15 cellular contexts compared by ENCODE assay signal in genomic region chr1:215599418-215599817, GRCh38. TPM values are rescaled to one million over a fixed set of nuclear protein-coding genes. Genes with fewer than 3 reads are reported as not detected.
A peak's percentile ranks its signal among the peaks of the same experiment; 100 is the strongest.
DNase-seq lines count a peak whose midpoint lies in the region; ATAC-seq, FAIRE-seq and TF ChIP-seq lines count a peak whose summit lies in the region.
"Had no signal": no experiment of that assay in that cellular context is flagged by ENCODE, and none has a peak within 500 bp of the region (broad histone marks: within the 10 kb centered on the region; RNA-seq: fewer than 3 reads in every experiment).

No MANE protein-coding gene starts in this region.

- TF ChIP-seq CTCF in HFF-Myc (IDR thresholded peaks at IDR 0.05; ENCODE audit: low read depth, low read length, missing control alignments) (no peak), bronchial epithelial cell (IDR thresholded peaks at IDR 0.05; ENCODE audit: insufficient read depth, low read length, severe bottlenecking) (no peak)

- H3K27me3 ChIP-seq in bronchial epithelial cell (ENCODE audit: control insufficient read depth, insufficient read depth, low read length) = no peaks in the 10 kb centered on the region
- H3K27me3 ChIP-seq: BLaER1 treated with 17β-estradiol and CSF1 and Interleukin-3, amounts not matched to agents 10 nM and 100 nM; colonic mucosa; SJCRH30; vagina had no signal

- intact Hi-C loops in left colon (cut with DNase I, micrococcal nuclease) = no loop called here

- H3K36me3 ChIP-seq in bronchial epithelial cell (ENCODE audit: control insufficient read depth, insufficient read depth, low read length) = no peaks in the 10 kb centered on the region
- H3K36me3 ChIP-seq: colonic mucosa had no signal

- DNase-seq in Ammon's horn (ENCODE audit: low spot score) (peak; percentile 13), HFF-Myc (ENCODE audit: extremely low read depth, low read depth) (peak; percentile 4), bronchial epithelial cell (ENCODE audit: low read depth) (peak; percentile 40), left colon (no peak), NOMO-1 (lab: John Stamatoyannopoulos, UW; ENCODE audit: unreplicated experiment in 2 of 2) (no peak), NCI-H128 (lab: John Stamatoyannopoulos, UW; ENCODE audit: unreplicated experiment) (no peak), C1 segment of cervical spinal cord (lab: John Stamatoyannopoulos, UW) (no peak)
- DNase-seq: activated CD4-positive, alpha-beta T cell treated with anti-CD3 and anti-CD28 coated beads for 36 hours; activated effector memory CD4-positive, alpha-beta T cell treated with Interleukin-2 at 50 U/mL for 16 hours; colonic mucosa; GOT3; SJCRH30 had no signal

- ATAC-seq in left colon (peak; percentile 41), HG02938 (IDR thresholded peaks at IDR 0.05; ENCODE audit: unreplicated experiment) (no peak)
- ATAC-seq: activated CD4-positive, alpha-beta T cell treated with anti-CD3 and anti-CD28 coated beads for 36 hours had no signal

- no peak overlapping the region for H3K4me3 ChIP-seq in HFF-Myc (replicated peaks; ENCODE audit: low read depth, low read length)
- H3K4me3 ChIP-seq in bronchial epithelial cell (ENCODE audit: low read depth, low read length) = no peak overlapping the region
- H3K4me3 ChIP-seq: BLaER1 treated with 17β-estradiol and CSF1 and Interleukin-3, amounts not matched to agents 10 nM and 100 nM; colonic mucosa; SJCRH30; vagina had no signal

- FAIRE-seq in bronchial epithelial cell (lab: Jason Lieb, UNC) = no peak

RNA-seq across cellular contexts. Expression of gene KCTD3, which starts 32.3 kb away (rescaled TPM):
- 29.1 and 32.9 TPM in 2 replicates for total RNA-seq in bronchial epithelial cell
- total RNA-seq in left colon = 10 to 100 TPM; 44.8 to 46.4 TPM

Comparison
In these comparisons a context has a peak if more than half of its experiments do, and no peak if none do; other contexts are left out.
1. DNase-seq: peak in Ammon's horn (single experiment), HFF-Myc (single experiment) and bronchial epithelial cell (single experiment); none in left colon (0 of 2), NOMO-1 (0 of 2), NCI-H128 (single experiment) and C1 segment of cervical spinal cord (0 of 14).